In the genomic region with DNA sequence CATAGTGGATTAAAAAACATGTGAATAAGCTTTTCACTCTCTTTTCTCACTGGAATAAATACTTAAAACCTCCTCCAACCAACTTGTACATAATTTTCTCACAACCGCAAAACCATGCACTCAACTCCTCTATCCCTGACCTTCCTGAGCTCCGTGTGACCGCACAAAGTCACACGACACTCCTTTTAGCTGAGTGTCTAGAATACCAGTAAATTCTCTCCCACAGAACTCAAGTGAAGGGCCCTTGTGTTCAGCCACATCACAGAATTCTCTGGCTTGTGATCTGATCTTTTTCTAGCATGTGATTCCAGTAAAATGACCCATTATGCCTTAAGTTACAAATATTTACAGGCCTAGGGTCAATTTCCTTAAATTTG, we compare ENCODE assay signal across 18 cellular contexts.
"Had no signal": no experiment of that assay in that cellular context is flagged by ENCODE, and none has a peak within 500 bp of the region (broad histone marks: within the 10 kb centered on the region; RNA-seq: fewer than 3 reads in every experiment).

No MANE protein-coding gene starts in this region.

- H3K4me1 Mint-ChIP-seq: activated CD4-positive, alpha-beta T cell treated with anti-CD3 and anti-CD28 coated beads, Interleukin-2, amount 10 ng/mL, durations not matched to agents 7 days and 5 days; activated naive CD8-positive, alpha-beta T cell treated with anti-CD3 and anti-CD28 coated beads for 36 hours; naive thymus-derived CD8-positive, alpha-beta T cell had no signal

- H3K27me3 ChIP-seq: gastrocnemius medialis, right atrium auricular region had no signal

- H3K36me3 ChIP-seq: gastrocnemius medialis, heart right ventricle, right atrium auricular region had no signal

- H3K9me3 ChIP-seq: gastrocnemius medialis, heart right ventricle, right atrium auricular region had no signal

- H3K4me1 ChIP-seq: gastrocnemius medialis, heart right ventricle, right atrium auricular region had no signal

- ATAC-seq: gastrocnemius medialis; heart right ventricle; naive thymus-derived CD8-positive, alpha-beta T cell had no signal

- H3K4me3 ChIP-seq: gastrocnemius medialis, heart right ventricle, right atrium auricular region, skin epidermis had no signal

- H3K4me3 Mint-ChIP-seq: activated CD4-positive, alpha-beta T cell treated with anti-CD3 and anti-CD28 coated beads, Interleukin-2, amount 10 ng/mL, durations not matched to agents 7 days and 5 days; activated naive CD8-positive, alpha-beta T cell treated with anti-CD3 and anti-CD28 coated beads for 36 hours; activated T-helper 1 cell treated with anti-CD3 and anti-CD28 coated beads, Interleukin-12 subunit alpha, Interleukin-12 subunit beta, Interleukin-2, Interleukin-4 antibody, amounts not matched to agents 30 ng/mL and 10 ng/mL and 1 ng/mL, durations not matched to agents 14 hours and 24 hours and 36 hours; naive thymus-derived CD8-positive, alpha-beta T cell had no signal

- H3K27ac ChIP-seq: gastrocnemius medialis, heart right ventricle, right atrium auricular region, skin epidermis had no signal

- H3K27ac Mint-ChIP-seq: activated CD4-positive, alpha-beta T cell treated with anti-CD3 and anti-CD28 coated beads, Interleukin-2, amount 10 ng/mL, durations not matched to agents 7 days and 5 days; activated naive CD8-positive, alpha-beta T cell treated with anti-CD3 and anti-CD28 coated beads for 36 hours; activated T-helper 1 cell treated with anti-CD3 and anti-CD28 coated beads, Interleukin-12 subunit alpha, Interleukin-12 subunit beta, Interleukin-2, Interleukin-4 antibody, amounts not matched to agents 30 ng/mL and 10 ng/mL and 1 ng/mL, durations not matched to agents 14 hours and 24 hours and 36 hours; naive thymus-derived CD8-positive, alpha-beta T cell had no signal

- H3K36me3 Mint-ChIP-seq: activated naive CD8-positive, alpha-beta T cell treated with anti-CD3 and anti-CD28 coated beads for 36 hours; naive thymus-derived CD8-positive, alpha-beta T cell had no signal

- DNase-seq: activated CD4-positive, alpha-beta T cell treated with anti-CD3 and anti-CD28 coated beads, Interleukin-2, amount 10 ng/mL, durations not matched to agents 7 days and 5 days; activated CD4-positive, CD25-positive, alpha-beta regulatory T cell; activated naive CD8-positive, alpha-beta T cell treated with anti-CD3 and anti-CD28 coated beads for 36 hours; amygdala; cortex of kidney; effector CD4-positive, alpha-beta T cell; gastrocnemius medialis; heart right ventricle; mammary epithelial cell; naive thymus-derived CD8-positive, alpha-beta T cell; nucleus accumbens; stimulated activated CD4-positive, alpha-beta T cell treated with anti-CD3 and anti-CD28 coated beads, Interleukin-4, amount 100 ng/mL, for 24 hours; stimulated activated naive CD4-positive, alpha-beta T cell treated with Interleukin-2 at 50 U/mL for 16 hours; substantia nigra; trophoblast cell had no signal

- H3K9me3 Mint-ChIP-seq: activated CD4-positive, alpha-beta T cell treated with anti-CD3 and anti-CD28 coated beads, Interleukin-2, amount 10 ng/mL, durations not matched to agents 7 days and 5 days; activated naive CD8-positive, alpha-beta T cell treated with anti-CD3 and anti-CD28 coated beads for 36 hours; activated T-helper 1 cell treated with anti-CD3 and anti-CD28 coated beads, Interleukin-12 subunit alpha, Interleukin-12 subunit beta, Interleukin-2, Interleukin-4 antibody, amounts not matched to agents 30 ng/mL and 10 ng/mL and 1 ng/mL, durations not matched to agents 14 hours and 24 hours and 36 hours; naive thymus-derived CD8-positive, alpha-beta T cell had no signal
